Comparison of ENCODE assay signal across 35 cellular contexts in the genomic region with DNA sequence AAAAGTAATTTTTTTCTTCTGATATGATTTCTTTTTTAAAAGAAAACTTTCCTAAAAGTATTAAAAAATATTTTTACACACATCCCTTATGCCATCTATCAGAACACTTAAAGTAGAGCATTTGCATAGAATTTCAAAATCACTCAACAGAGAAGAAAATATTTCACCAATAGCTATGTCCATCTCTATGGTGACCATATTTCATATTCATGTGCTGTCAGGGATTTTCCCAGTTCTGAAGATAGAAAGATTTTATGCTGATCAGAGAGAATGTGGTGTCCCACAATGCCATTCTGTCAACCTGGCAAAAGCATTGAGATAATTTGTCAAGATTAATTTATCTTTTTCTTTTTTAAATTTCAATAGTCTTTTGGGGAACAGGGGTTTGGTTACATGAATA.
"Had no signal": no experiment of that assay in that cellular context is flagged by ENCODE, and none has a peak within 500 bp of the region (broad histone marks: within the 10 kb centered on the region; RNA-seq: fewer than 3 reads in every experiment).

No MANE protein-coding gene starts in this region.

- H3K4me3 Mint-ChIP-seq: activated CD4-positive, alpha-beta memory T cell treated with anti-CD3 and anti-CD28 coated beads, Interleukin-2, amount 10 ng/mL, durations not matched to agents 7 days and 5 days; activated CD8-positive, alpha-beta memory T cell treated with anti-CD3 and anti-CD28 coated beads, Interleukin-2, amount 10 ng/mL, durations not matched to agents 7 days and 5 days; activated naive CD4-positive, alpha-beta T cell treated with anti-CD3 and anti-CD28 coated beads, Interleukin-2, amount 50 U/mL, for 24 hours; activated naive CD8-positive, alpha-beta T cell treated with anti-CD3 and anti-CD28 coated beads, Interleukin-2, amount 10 ng/mL, durations not matched to agents 7 days and 5 days; brain had no signal

- H2AFZ ChIP-seq: PC-9 had no signal

- H3K4me3 ChIP-seq: PC-9 had no signal

- H3K9me3 Mint-ChIP-seq: brain had no signal

- H3K36me3 ChIP-seq: WERI-Rb-1 had no signal

- FAIRE-seq: astrocyte, colon had no signal

- H3K36me3 Mint-ChIP-seq: activated CD8-positive, alpha-beta memory T cell treated with anti-CD3 and anti-CD28 coated beads, Interleukin-2, amount 10 ng/mL, durations not matched to agents 7 days and 5 days; brain had no signal

- ATAC-seq: activated CD8-positive, alpha-beta memory T cell treated with anti-CD3 and anti-CD28 coated beads, Interleukin-2, amount 10 ng/mL, durations not matched to agents 7 days and 5 days; Right ventricle myocardium inferior had no signal

- H3K4me1 Mint-ChIP-seq: activated CD8-positive, alpha-beta memory T cell treated with anti-CD3 and anti-CD28 coated beads, Interleukin-2, amount 10 ng/mL, durations not matched to agents 7 days and 5 days; brain had no signal

- H3K4me2 ChIP-seq: PC-9 had no signal

- H3K27ac Mint-ChIP-seq: activated CD4-positive, alpha-beta memory T cell treated with anti-CD3 and anti-CD28 coated beads, Interleukin-2, amount 10 ng/mL, durations not matched to agents 7 days and 5 days; activated CD8-positive, alpha-beta memory T cell treated with anti-CD3 and anti-CD28 coated beads, Interleukin-2, amount 10 ng/mL, durations not matched to agents 7 days and 5 days; activated naive CD4-positive, alpha-beta T cell treated with anti-CD3 and anti-CD28 coated beads, Interleukin-2, amount 50 U/mL, for 24 hours; activated naive CD8-positive, alpha-beta T cell treated with anti-CD3 and anti-CD28 coated beads, Interleukin-2, amount 10 ng/mL, durations not matched to agents 7 days and 5 days; brain had no signal

- H3K27me3 Mint-ChIP-seq: activated naive CD4-positive, alpha-beta T cell treated with anti-CD3 and anti-CD28 coated beads, Interleukin-2, amount 50 U/mL, for 24 hours; activated naive CD8-positive, alpha-beta T cell treated with anti-CD3 and anti-CD28 coated beads, Interleukin-2, amount 10 ng/mL, durations not matched to agents 7 days and 5 days; brain had no signal

- H3K27ac ChIP-seq: PC-9, RWPE1, WERI-Rb-1 had no signal

- DNase-seq: activated CD4-positive, alpha-beta memory T cell treated with anti-CD3 and anti-CD28 coated beads, Interleukin-2, amount 10 ng/mL, durations not matched to agents 7 days and 5 days; activated CD4-positive, alpha-beta T cell treated with anti-CD3 and anti-CD28 coated beads for 1 hour; activated CD4-positive, alpha-beta T cell treated with anti-CD3 and anti-CD28 coated beads for 48 hours; activated CD4-positive, CD25-positive, alpha-beta regulatory T cell; activated CD8-positive, alpha-beta memory T cell treated with anti-CD3 and anti-CD28 coated beads for 24 hours; activated CD8-positive, alpha-beta memory T cell treated with anti-CD3 and anti-CD28 coated beads, Interleukin-2, amount 10 ng/mL, durations not matched to agents 7 days and 5 days; activated CD8-positive, alpha-beta memory T cell treated with anti-CD3 and anti-CD28 coated beads, Interleukin-2, amount 50 U/mL, for 48 hours; activated effector memory CD4-positive, alpha-beta T cell treated with anti-CD3 and anti-CD28 coated beads, Interleukin-2, amount 50 U/mL, for 16 hours; activated naive CD4-positive, alpha-beta T cell treated with Interleukin-2 at 50 U/mL for 16 hours; activated naive CD8-positive, alpha-beta T cell treated with anti-CD3 and anti-CD28 coated beads, Interleukin-2, amount 10 ng/mL, durations not matched to agents 7 days and 5 days; activated T-cell treated with anti-CD3 and anti-CD28 coated beads, Interleukin-2, amount 50 U/mL, for 48 hours; central memory CD4-positive, alpha-beta T cell; NCI-H1092; NCI-H1417; NCI-H146; NCI-H187; NCI-H2029 treated with DMSO at 0.1 percent for 48 hours; NCI-H2107; NCI-H2171; NCI-H510A; NCI-H526; NCI-H748 treated with DMSO at 0.1 percent for 48 hours; NK-92 treated with Interleukin-12 subunit alpha and Interleukin-12 subunit beta, amount 100 ng/mL, for 24 hours; PC-9; SW 1271; T-helper 1 cell; T-helper 2 cell; T-helper 9 cell; WERI-Rb-1 had no signal
